ENCODE assay signal across 8 cellular contexts in the genomic region with DNA sequence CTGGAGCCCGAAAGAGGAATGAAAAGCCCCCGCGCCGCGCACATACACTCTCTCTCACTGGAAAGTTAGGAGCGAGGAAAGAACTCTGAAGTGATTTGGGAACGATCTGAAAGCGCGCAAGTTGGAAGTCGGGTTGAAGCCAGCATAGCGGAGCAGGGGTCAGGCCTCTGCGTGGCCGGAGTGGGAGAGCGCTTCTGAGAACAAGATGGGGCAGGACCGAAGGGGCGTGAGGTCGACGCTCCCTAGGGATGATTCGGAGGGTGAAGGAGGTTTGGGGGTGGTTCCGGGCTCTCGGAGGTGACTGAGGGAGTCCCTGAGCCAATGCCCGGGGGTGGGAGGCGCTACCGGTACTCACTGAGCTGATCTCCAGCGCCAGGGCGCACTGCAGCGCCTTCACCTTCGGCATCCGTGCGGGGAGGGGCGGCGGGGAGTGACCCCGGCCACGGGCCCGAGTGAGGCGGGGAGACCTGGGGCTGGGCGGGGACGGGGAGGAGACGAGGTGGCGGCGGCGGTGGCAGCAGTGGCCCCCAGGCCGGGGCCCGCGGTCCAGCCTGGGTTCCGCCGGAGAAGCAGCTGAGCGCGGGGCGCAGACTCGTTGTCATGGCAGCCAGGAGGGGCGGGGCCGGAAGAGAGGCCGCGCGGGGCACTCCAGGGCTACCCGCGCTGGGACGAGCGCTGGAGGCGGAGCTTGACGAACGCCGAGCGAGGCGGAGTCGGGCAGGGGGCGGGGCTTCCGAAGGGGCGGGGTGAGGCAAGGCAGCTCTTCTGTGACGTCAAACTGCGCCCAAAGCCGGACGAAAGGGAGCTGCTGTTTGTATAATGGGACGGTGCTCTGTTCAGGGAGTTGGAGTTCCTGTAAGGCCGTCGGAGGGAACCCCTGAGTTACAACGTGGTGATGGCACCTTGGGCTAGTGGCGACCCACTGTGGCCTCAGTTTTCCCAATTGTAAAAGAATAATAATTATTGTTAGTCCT. TPM values are rescaled to one million over a fixed set of nuclear protein-coding genes. Genes with fewer than 3 reads are reported as not detected.
A peak's percentile ranks its signal among the peaks of the same experiment; 100 is the strongest.
DNase-seq lines count a peak whose midpoint lies in the region; ATAC-seq and TF ChIP-seq lines count a peak whose summit lies in the region.

SPATA6 (minus strand) TSS at position 602 of the 974 bp plus-strand sequence; CDS start at position 406, 196 bp downstream.

- no peaks in the 10 kb centered on the region for H3K79me2 ChIP-seq in neural cell (replicated peaks; ENCODE audit: insufficient read depth, low read length)

- CTCF ChIA-PET in RWPE1 (lab: Yijun Ruan, JAX) = interaction anchor here (0.6 to 1.0 kb wide), 3 partner anchors 115 to 1828 kb away, joined by 3 read pairs; no protein-coding TSS in a partner anchor

- H3K9ac ChIP-seq in neural cell (ENCODE audit: low read length) = peak within 1 kb of the TSS; percentile 69

- POLR2A ChIA-PET in RWPE1 (lab: Yijun Ruan, JAX; ENCODE audit: low non-redundant PET) = no interaction called here

- TF ChIP-seq RAD21 in neural cell (conservative IDR thresholded peaks at IDR 0.05) = peak; percentile 13

- H3K36me3 ChIP-seq in neural cell (ENCODE audit: insufficient read depth, low read length) = no peaks in the 10 kb centered on the region

- H3K27ac ChIP-seq in RWPE1 (peak within 1 kb of the TSS; percentile 61), foreskin keratinocyte (peak within 1 kb of the TSS; percentile 51), neural cell (ENCODE audit: low read length) (peak within 1 kb of the TSS; percentile 54)

- H2AFZ ChIP-seq in neural cell (ENCODE audit: low read depth, low read length) = peak within 1 kb of the TSS; percentile 47

- H3F3A ChIP-seq in neural cell (ENCODE audit: insufficient read depth, low read length, poor library complexity, severe bottlenecking) = no peaks in the 10 kb centered on the region

- peak within 1 kb of the TSS; percentile 77 for H3K4me2 ChIP-seq in neural cell (ENCODE audit: low read length)

- H3K27me3 ChIP-seq in foreskin keratinocyte (no peaks in the 10 kb centered on the region), neural cell (ENCODE audit: insufficient read depth, low read depth, low read length) (no peaks in the 10 kb centered on the region)

- TF ChIP-seq EP300 in neural cell (conservative IDR thresholded peaks at IDR 0.05; ENCODE audit: poor library complexity, severe bottlenecking) = no peak

- no peaks in the 10 kb centered on the region for H4K20me1 ChIP-seq in neural cell (ENCODE audit: insufficient read depth)

- TF ChIP-seq CTCF in RWPE1 (conservative IDR thresholded peaks at IDR 0.05; ENCODE audit: low read depth) (no peak), foreskin keratinocyte (conservative IDR thresholded peaks at IDR 0.05) (peak; percentile 16), neural cell (IDR thresholded peaks at IDR 0.05; ENCODE audit: poor library complexity, severe bottlenecking) (no peak)

- peak; percentile 99 for DNase-seq in DMS153 treated with DMSO at 0.1 percent for 48 hours (lab: John Stamatoyannopoulos, UW; ENCODE audit: unreplicated experiment)
- DNase-seq in KG1 (lab: John Stamatoyannopoulos, UW) = peak; percentile 78
- DNase-seq in RWPE1 (ENCODE audit: low spot score) = peak; percentile 96
- DNase-seq in activated naive CD4-positive, alpha-beta T cell (lab: John Stamatoyannopoulos, UW) = peak; percentile 75 to 95 (median 90)
- peak; percentile 72 to 85 for DNase-seq in foreskin keratinocyte
- DNase-seq in stimulated activated naive CD4-positive, alpha-beta T cell treated with Interleukin-2 at 50 U/mL for 16 hours (lab: John Stamatoyannopoulos, UW) = peak; percentile 87

- ATAC-seq in GM21786 (IDR thresholded peaks at IDR 0.05; ENCODE audit: unreplicated experiment) (peak; percentile 97), foreskin keratinocyte (peak; percentile 96)

- H3K9me3 ChIP-seq in neural cell (ENCODE audit: low read length) = no peaks in the 10 kb centered on the region

- H3K9me2 ChIP-seq in neural cell (ENCODE audit: insufficient read depth, low read length) = no peaks in the 10 kb centered on the region

- H3K4me3 ChIP-seq in neural cell (ENCODE audit: low read length) = peak within 1 kb of the TSS; percentile 87

- no peaks in the 10 kb centered on the region for H3K4me1 ChIP-seq in foreskin keratinocyte

TF ChIP-seq in neural cell, 6 proteins besides CTCF, POLR2A, EP300 and RAD21:
- peak; percentile 76 for TF ChIP-seq POLR2AphosphoS5 (IDR thresholded peaks at IDR 0.05)
- peak; percentile 53 for TF ChIP-seq MXI1 (conservative IDR thresholded peaks at IDR 0.05; ENCODE audit: poor library complexity, severe bottlenecking)
- TF ChIP-seq REST (IDR thresholded peaks at IDR 0.05; ENCODE audit: borderline replicate concordance) = no peak
- TF ChIP-seq SMC3 (conservative IDR thresholded peaks at IDR 0.05; ENCODE audit: poor library complexity) = peak; percentile 28

RNA-seq across cellular contexts. Expression of gene SPATA6, which starts in this region (rescaled TPM):
- total RNA-seq in foreskin keratinocyte = 3.0 and 3.7 TPM in 2 replicates
- polyA plus RNA-seq in foreskin keratinocyte (1.3 and 1.6 TPM in 2 replicates), neural cell (2.6 and 3.2 TPM in 2 replicates)
- polyA minus RNA-seq in neural cell = 11.6 and 20.9 TPM in 2 replicates

Comparison
In these comparisons a context has a peak if more than half of its experiments do, and no peak if none do; other contexts are left out.
1. Peak in every context shown above with its lines: DNase-seq, ATAC-seq, H3K4me3 ChIP-seq and H3K27ac ChIP-seq.